In the genomic region with DNA sequence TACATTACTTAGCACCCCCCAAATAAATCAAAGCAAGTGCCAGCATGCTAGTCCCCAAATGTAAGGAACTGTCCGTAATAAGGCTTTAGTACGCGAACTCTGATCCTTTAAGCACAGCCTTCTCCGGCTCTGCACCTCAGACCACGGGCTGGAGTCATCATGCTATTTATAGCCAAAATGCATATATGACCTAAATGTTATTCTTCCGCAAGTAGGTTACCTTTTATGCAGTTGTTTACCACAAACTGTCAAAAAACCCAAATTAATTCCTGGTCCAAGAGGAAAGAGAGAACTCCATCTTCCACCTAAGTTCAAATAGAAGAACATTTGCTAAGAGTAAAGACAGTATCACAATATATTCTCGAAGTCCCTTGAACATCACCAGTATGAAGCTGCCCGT, we compare ENCODE assay signal across 10 cellular contexts. TPM values are rescaled to one million over a fixed set of nuclear protein-coding genes. Genes with fewer than 3 reads are reported as not detected.
A peak's percentile ranks its signal among the peaks of the same experiment; 100 is the strongest.
DNase-seq lines count a peak whose midpoint lies in the region; ATAC-seq and TF ChIP-seq lines count a peak whose summit lies in the region.
"Had no signal": no experiment of that assay in that cellular context is flagged by ENCODE, and none has a peak within 500 bp of the region (broad histone marks: within the 10 kb centered on the region; RNA-seq: fewer than 3 reads in every experiment).

No MANE protein-coding gene starts in this region.

- no peaks in the 10 kb centered on the region for H3K36me3 ChIP-seq in sigmoid colon
- H3K36me3 ChIP-seq: upper lobe of left lung had no signal

- no peak for TF ChIP-seq EP300 in sigmoid colon (IDR thresholded peaks at IDR 0.05)

- H3K4me1 ChIP-seq in sigmoid colon = peaks cover 0 to 92% (median 66%) of the 10 kb centered on the region in 4 donors

- 75 to 76% methylated on average over 8 of the region's 8 CpGs for WGBS in sigmoid colon, 2 donors

- TF ChIP-seq POLR2A in sigmoid colon (IDR thresholded peaks at IDR 0.05) = no peak

- H3K4me3 ChIP-seq in fibroblast of mammary gland (ENCODE audit: control insufficient read depth, low read depth, low read length) (no peak overlapping the region), sigmoid colon (peak overlapping the region in 2 of 4 donors; percentile 61 to 64)
- H3K4me3 ChIP-seq: A549 had no signal

- TF ChIP-seq CTCF in fibroblast of mammary gland (conservative IDR thresholded peaks at IDR 0.05; ENCODE audit: control insufficient read depth, insufficient read depth, low read depth, low read length) = no peak
- no peak for TF ChIP-seq CTCF in sigmoid colon (IDR thresholded peaks at IDR 0.05)

- intact Hi-C loops in sigmoid colon (cut with DNase I) = loop anchor here (2.0 kb wide), 1 partner anchor 40 kb away; no protein-coding TSS in a partner anchor

- no peaks in the 10 kb centered on the region for H3K9me3 ChIP-seq in sigmoid colon
- H3K9me3 ChIP-seq: A549, upper lobe of left lung had no signal

- DNase-seq in NCI-H2107 treated with DMSO at 0.1 percent for 48 hours (lab: John Stamatoyannopoulos, UW; ENCODE audit: unreplicated experiment) = peak; percentile 67
- DNase-seq in NCI-H2107 (lab: John Stamatoyannopoulos, UW) = no peak
- peak; percentile 52 to 63 for DNase-seq in SHP77 (lab: John Stamatoyannopoulos, UW)
- DNase-seq in fibroblast of mammary gland (ENCODE audit: low read depth) = peak; percentile 67
- DNase-seq in sigmoid colon = peak; percentile 61
- DNase-seq in stimulated activated naive CD4-positive, alpha-beta T cell treated with Interleukin-2 at 50 U/mL for 16 hours (lab: John Stamatoyannopoulos, UW) = no peak
- DNase-seq in anterior cingulate cortex (lab: John Stamatoyannopoulos, UW) = no peak

- ATAC-seq in GM19324 (IDR thresholded peaks at IDR 0.05; ENCODE audit: low FRiP score, unreplicated experiment) = no peak
- ATAC-seq: A549 had no signal

- H3K27me3 ChIP-seq in sigmoid colon = no peaks in the 10 kb centered on the region
- H3K27me3 ChIP-seq: upper lobe of left lung had no signal

- peak overlapping the region; percentile 79 to 89 (median 86) for H3K27ac ChIP-seq in sigmoid colon
- H3K27ac ChIP-seq: A549 had no signal

RNA-seq across cellular contexts. Expression of a gene that starts 42.7 kb away (rescaled TPM):
- total RNA-seq in sigmoid colon = 10 to 100 TPM; 24.3 to 29.9 (median 26.9) TPM
- polyA plus RNA-seq in sigmoid colon = 1 to 10 TPM; 2.1 to 6.1 (median 2.4) TPM

Comparison
In these comparisons a context has a peak if more than half of its experiments do, and no peak if none do; other contexts are left out.
1. DNase-seq: peak in NCI-H2107 treated with DMSO at 0.1 percent for 48 hours (single experiment), SHP77 (2 of 2), fibroblast of mammary gland (single experiment) and sigmoid colon (single experiment); none in NCI-H2107 (single experiment), stimulated activated naive CD4-positive, alpha-beta T cell treated with Interleukin-2 at 50 U/mL for 16 hours (single experiment) and anterior cingulate cortex (0 of 58).